In genomic region chr1:93148001-93148400, GRCh38 we compare ENCODE assay signal across 19 cellular contexts. TPM values are rescaled to one million over a fixed set of nuclear protein-coding genes. Genes with fewer than 3 reads are reported as not detected.
DNase-seq lines count a peak whose midpoint lies in the region; ATAC-seq, FAIRE-seq and TF ChIP-seq lines count a peak whose summit lies in the region.
"Had no signal": no experiment of that assay in that cellular context is flagged by ENCODE, and none has a peak within 500 bp of the region (broad histone marks: within the 10 kb centered on the region; RNA-seq: fewer than 3 reads in every experiment).

No MANE protein-coding gene starts in this region.

- H3K9me3 Mint-ChIP-seq in central memory CD8-positive, alpha-beta T cell = no peaks in the 10 kb centered on the region
- no peaks in the 10 kb centered on the region for H3K9me3 Mint-ChIP-seq in natural killer cell
- H3K9me3 Mint-ChIP-seq: neural crest cell had no signal

- no peak for ATAC-seq in central memory CD8-positive, alpha-beta T cell (replicated peaks; ENCODE audit: extremely low read depth, poor library complexity, severe bottlenecking)
- ATAC-seq in natural killer cell (no peak), HG03095 (IDR thresholded peaks at IDR 0.05; ENCODE audit: unreplicated experiment) (no peak), gastroesophageal sphincter (no peak)

- no peaks in the 10 kb centered on the region for H3K27me3 Mint-ChIP-seq in central memory CD8-positive, alpha-beta T cell
- H3K27me3 Mint-ChIP-seq in natural killer cell (ENCODE audit: low read depth in 2 of 2) = no peaks in the 10 kb centered on the region
- H3K27me3 Mint-ChIP-seq: B cell had no signal

- DNase-seq in AG09319 (ENCODE audit: extremely low read depth, low read depth) (peak; percentile 0), GM12891 (ENCODE audit: insufficient read length, low spot score) (no peak), natural killer cell (no peak), T1000 (lab: John Stamatoyannopoulos, UW) (no peak), NCI-H446 treated with DMSO at 0.1 percent for 48 hours (lab: John Stamatoyannopoulos, UW) (no peak)
- no peak for DNase-seq in central memory CD8-positive, alpha-beta T cell (ENCODE audit: low spot score in 2 of 2)
- DNase-seq: activated CD4-positive, alpha-beta T cell treated with anti-CD3 and anti-CD28 coated beads, Interleukin-2, amount 50 U/mL, for 4 hours; colonic mucosa; heart left ventricle; KBM-7; mammary epithelial cell; NCI-H1048; NCI-H82 had no signal

- H3K4me1 ChIP-seq in gastroesophageal sphincter = peaks cover 0 to 15% (median 0%) of the 10 kb centered on the region in 3 donors
- H3K4me1 ChIP-seq: colonic mucosa had no signal

- H3K4me3 Mint-ChIP-seq in central memory CD8-positive, alpha-beta T cell = no peak overlapping the region
- H3K4me3 Mint-ChIP-seq in natural killer cell = no peak overlapping the region
- H3K4me3 Mint-ChIP-seq: B cell, neural crest cell had no signal

- 30 to 59% methylated on average over 4 to 7 of the region's 7 CpGs for WGBS in gastroesophageal sphincter (ENCODE audit: low coverage in 1 of 2), 2 donors

- intact Hi-C loops in natural killer cell (cut with micrococcal nuclease) = no loop called here

- TF ChIP-seq POLR2A in GM12891 (IDR thresholded peaks at IDR 0.05; ENCODE audit: low read depth, low read length) (no peak; the same call in 1 of the 2 replicates), gastroesophageal sphincter (IDR thresholded peaks at IDR 0.05) (no peak)

- FAIRE-seq in GM12891 (lab: Jason Lieb, UNC) = no peak
- FAIRE-seq: endothelial cell of umbilical vein, islet of Langerhans had no signal

- peak overlapping the region; percentile 38 for H3K27ac Mint-ChIP-seq in central memory CD8-positive, alpha-beta T cell (ENCODE audit: low read depth)
- H3K27ac Mint-ChIP-seq in natural killer cell = peak overlapping the region; percentile 52 to 61
- H3K27ac Mint-ChIP-seq: B cell had no signal

- H3K36me3 Mint-ChIP-seq in central memory CD8-positive, alpha-beta T cell (ENCODE audit: insufficient read depth) = peaks cover 29% of the 10 kb centered on the region
- no peaks in the 10 kb centered on the region for H3K36me3 Mint-ChIP-seq in natural killer cell

- no peak for TF ChIP-seq EP300 in gastroesophageal sphincter (IDR thresholded peaks at IDR 0.05)

- peaks cover 0 to 42% of the 10 kb centered on the region in 2 donors for H3K36me3 ChIP-seq in gastroesophageal sphincter
- H3K36me3 ChIP-seq: colonic mucosa had no signal

- H3K27ac ChIP-seq in gastroesophageal sphincter = no peak overlapping the region
- H3K27ac ChIP-seq: colonic mucosa, heart left ventricle had no signal

- no peaks in the 10 kb centered on the region for H3K9me3 ChIP-seq in gastroesophageal sphincter
- H3K9me3 ChIP-seq: colonic mucosa, heart left ventricle had no signal

- peaks cover 12% of the 10 kb centered on the region for H3K4me1 Mint-ChIP-seq in central memory CD8-positive, alpha-beta T cell
- H3K4me1 Mint-ChIP-seq in natural killer cell = peaks cover 19 to 21% of the 10 kb centered on the region in 2 donors
- H3K4me1 Mint-ChIP-seq: B cell, neural crest cell had no signal

- TF ChIP-seq CTCF in AG09319 (IDR thresholded peaks at IDR 0.05; ENCODE audit: low read depth, low read length) = no peak
- TF ChIP-seq CTCF in natural killer cell (IDR thresholded peaks at IDR 0.05) = no peak
- TF ChIP-seq CTCF in gastroesophageal sphincter (IDR thresholded peaks at IDR 0.05) = no peak

- H3K27me3 ChIP-seq in gastroesophageal sphincter = no peaks in the 10 kb centered on the region
- H3K27me3 ChIP-seq: colonic mucosa, heart left ventricle had no signal

- no peak overlapping the region for H3K4me3 ChIP-seq in gastroesophageal sphincter
- H3K4me3 ChIP-seq: colonic mucosa, heart left ventricle had no signal

TF ChIP-seq in GM12891, 5 proteins besides CTCF, POLR2A, EP300 and RAD21:
- TF ChIP-seq TAF1 (IDR thresholded peaks at IDR 0.05; ENCODE audit: low read depth, low read length) = no peak
- peak; percentile 2; the same call in 1 of the 2 replicates for TF ChIP-seq POLR2AphosphoS5 (IDR thresholded peaks at IDR 0.05; ENCODE audit: low read depth, low read length)
- no peak for TF ChIP-seq POU2F2 (IDR thresholded peaks at IDR 0.05; ENCODE audit: low read depth, low read length)

RNA-seq across cellular contexts. Expression of gene TMED5, which starts 32.2 kb away (rescaled TPM):
- 23.3 TPM for polyA plus RNA-seq in GM12891 (2012; ENCODE audit: low read depth, missing spikeins)
- total RNA-seq in natural killer cell (10 to 100 TPM; 64.6 to 73.5 (median 67.0) TPM), gastroesophageal sphincter (10 to 100 TPM; 43.5 to 68.0 (median 60.5) TPM)

RNA-seq across cellular contexts. Expression of gene CCDC18, which starts 32.5 kb away (rescaled TPM):
- polyA plus RNA-seq in GM12891 (2012; ENCODE audit: low read depth, missing spikeins) = 14.0 TPM
- total RNA-seq in natural killer cell (10 to 100 TPM; 11.7 to 17.2 (median 14.4) TPM), gastroesophageal sphincter (1 to 10 TPM in 3 of 4 donors, under 1 TPM in 1; 0.81 to 4.7 (median 2.4) TPM)
